1 cellular context compared by ENCODE assay signal in the genomic region with DNA sequence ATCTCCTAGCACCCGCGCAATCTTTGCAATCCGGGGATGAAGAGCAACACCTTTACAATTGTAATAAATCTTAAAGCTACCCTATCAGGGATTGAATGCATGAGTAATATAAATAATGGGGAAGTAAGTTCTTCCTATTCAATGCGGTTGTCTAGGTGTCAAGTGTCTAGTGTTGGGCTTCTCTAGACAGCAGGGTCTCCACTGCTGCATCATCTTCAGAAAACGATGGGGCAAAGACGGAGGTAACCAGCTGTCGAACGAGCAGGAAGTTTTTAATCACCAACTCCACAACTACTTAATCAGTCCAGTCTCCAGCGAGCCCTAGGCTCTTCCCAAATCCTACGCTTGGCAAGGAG.
TF ChIP-seq lines count a peak whose summit lies in the region.

No MANE protein-coding gene starts in this region.

TF ChIP-seq in SK-N-SH, 30 proteins besides CTCF, POLR2A, EP300 and RAD21 (continued from another document):
- TF ChIP-seq, protein P1, sequence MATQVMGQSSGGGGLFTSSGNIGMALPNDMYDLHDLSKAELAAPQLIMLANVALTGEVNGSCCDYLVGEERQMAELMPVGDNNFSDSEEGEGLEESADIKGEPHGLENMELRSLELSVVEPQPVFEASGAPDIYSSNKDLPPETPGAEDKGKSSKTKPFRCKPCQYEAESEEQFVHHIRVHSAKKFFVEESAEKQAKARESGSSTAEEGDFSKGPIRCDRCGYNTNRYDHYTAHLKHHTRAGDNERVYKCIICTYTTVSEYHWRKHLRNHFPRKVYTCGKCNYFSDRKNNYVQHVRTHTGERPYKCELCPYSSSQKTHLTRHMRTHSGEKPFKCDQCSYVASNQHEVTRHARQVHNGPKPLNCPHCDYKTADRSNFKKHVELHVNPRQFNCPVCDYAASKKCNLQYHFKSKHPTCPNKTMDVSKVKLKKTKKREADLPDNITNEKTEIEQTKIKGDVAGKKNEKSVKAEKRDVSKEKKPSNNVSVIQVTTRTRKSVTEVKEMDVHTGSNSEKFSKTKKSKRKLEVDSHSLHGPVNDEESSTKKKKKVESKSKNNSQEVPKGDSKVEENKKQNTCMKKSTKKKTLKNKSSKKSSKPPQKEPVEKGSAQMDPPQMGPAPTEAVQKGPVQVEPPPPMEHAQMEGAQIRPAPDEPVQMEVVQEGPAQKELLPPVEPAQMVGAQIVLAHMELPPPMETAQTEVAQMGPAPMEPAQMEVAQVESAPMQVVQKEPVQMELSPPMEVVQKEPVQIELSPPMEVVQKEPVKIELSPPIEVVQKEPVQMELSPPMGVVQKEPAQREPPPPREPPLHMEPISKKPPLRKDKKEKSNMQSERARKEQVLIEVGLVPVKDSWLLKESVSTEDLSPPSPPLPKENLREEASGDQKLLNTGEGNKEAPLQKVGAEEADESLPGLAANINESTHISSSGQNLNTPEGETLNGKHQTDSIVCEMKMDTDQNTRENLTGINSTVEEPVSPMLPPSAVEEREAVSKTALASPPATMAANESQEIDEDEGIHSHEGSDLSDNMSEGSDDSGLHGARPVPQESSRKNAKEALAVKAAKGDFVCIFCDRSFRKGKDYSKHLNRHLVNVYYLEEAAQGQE (IDR thresholded peaks at IDR 0.05; ENCODE audit: low read depth, low read length), result no peak
- no peak for TF ChIP-seq JUND (IDR thresholded peaks at IDR 0.05)
- TF ChIP-seq, protein P2, sequence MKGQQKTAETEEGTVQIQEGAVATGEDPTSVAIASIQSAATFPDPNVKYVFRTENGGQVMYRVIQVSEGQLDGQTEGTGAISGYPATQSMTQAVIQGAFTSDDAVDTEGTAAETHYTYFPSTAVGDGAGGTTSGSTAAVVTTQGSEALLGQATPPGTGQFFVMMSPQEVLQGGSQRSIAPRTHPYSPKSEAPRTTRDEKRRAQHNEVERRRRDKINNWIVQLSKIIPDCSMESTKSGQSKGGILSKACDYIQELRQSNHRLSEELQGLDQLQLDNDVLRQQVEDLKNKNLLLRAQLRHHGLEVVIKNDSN (IDR thresholded peaks at IDR 0.05; ENCODE audit: borderline replicate concordance, low read depth), result no peak
- no peak for TF ChIP-seq FOXJ3 (CRISPR knock-in tag; IDR thresholded peaks at IDR 0.05)
- no peak for TF ChIP-seq POLR2AphosphoS5 (IDR thresholded peaks at IDR 0.05; ENCODE audit: low read depth, low read length)
- TF ChIP-seq, protein P3, sequence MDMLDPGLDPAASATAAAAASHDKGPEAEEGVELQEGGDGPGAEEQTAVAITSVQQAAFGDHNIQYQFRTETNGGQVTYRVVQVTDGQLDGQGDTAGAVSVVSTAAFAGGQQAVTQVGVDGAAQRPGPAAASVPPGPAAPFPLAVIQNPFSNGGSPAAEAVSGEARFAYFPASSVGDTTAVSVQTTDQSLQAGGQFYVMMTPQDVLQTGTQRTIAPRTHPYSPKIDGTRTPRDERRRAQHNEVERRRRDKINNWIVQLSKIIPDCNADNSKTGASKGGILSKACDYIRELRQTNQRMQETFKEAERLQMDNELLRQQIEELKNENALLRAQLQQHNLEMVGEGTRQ (IDR thresholded peaks at IDR 0.05; ENCODE audit: borderline replicate concordance, low read depth, low read length), result no peak
- TF ChIP-seq RXRA (IDR thresholded peaks at IDR 0.05; ENCODE audit: borderline replicate concordance, low read depth), result no peak
- no peak for TF ChIP-seq NFIC (IDR thresholded peaks at IDR 0.05; ENCODE audit: borderline replicate concordance)
- TF ChIP-seq, protein P4, sequence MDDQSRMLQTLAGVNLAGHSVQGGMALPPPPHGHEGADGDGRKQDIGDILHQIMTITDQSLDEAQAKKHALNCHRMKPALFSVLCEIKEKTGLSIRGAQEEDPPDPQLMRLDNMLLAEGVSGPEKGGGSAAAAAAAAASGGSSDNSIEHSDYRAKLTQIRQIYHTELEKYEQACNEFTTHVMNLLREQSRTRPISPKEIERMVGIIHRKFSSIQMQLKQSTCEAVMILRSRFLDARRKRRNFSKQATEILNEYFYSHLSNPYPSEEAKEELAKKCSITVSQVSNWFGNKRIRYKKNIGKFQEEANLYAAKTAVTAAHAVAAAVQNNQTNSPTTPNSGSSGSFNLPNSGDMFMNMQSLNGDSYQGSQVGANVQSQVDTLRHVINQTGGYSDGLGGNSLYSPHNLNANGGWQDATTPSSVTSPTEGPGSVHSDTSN (IDR thresholded peaks at IDR 0.05), result no peak
- no peak for TF ChIP-seq SMC3 (IDR thresholded peaks at IDR 0.05; ENCODE audit: low read depth, low read length)
TF ChIP-seq in SK-N-SH: peak in this region for 0.
